26 cellular contexts compared by ENCODE assay signal in the genomic region with DNA sequence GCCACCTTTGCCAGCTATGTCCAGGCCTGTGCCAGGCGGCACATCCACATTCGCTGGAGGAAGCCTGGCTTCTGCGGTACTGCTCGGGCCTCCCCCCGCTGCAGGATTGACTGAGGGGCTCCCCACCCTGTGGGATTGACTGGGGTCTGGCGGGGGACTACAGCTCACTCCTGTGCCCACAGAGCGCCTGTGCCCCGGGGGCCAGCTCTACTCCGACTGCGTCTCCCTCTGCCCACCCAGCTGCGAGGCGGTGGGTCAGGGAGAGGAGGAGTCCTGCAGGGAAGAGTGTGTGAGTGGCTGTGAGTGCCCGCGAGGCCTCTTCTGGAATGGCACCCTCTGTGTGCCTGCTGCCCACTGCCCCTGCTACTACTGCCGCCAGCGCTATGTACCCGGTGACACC.
"Had no signal": no experiment of that assay in that cellular context is flagged by ENCODE, and none has a peak within 500 bp of the region (broad histone marks: within the 10 kb centered on the region; RNA-seq: fewer than 3 reads in every experiment).

No MANE protein-coding gene starts in this region.

- H3K4me3 ChIP-seq: colonic mucosa, esophagus muscularis mucosa, gastroesophageal sphincter, heart left ventricle, neural progenitor cell, prostate gland, right atrium auricular region, skin epidermis, spleen, suprapubic skin, transverse colon, upper lobe of right lung, uterus had no signal

- FAIRE-seq: endothelial cell of umbilical vein, islet of Langerhans had no signal

- H3K4me1 ChIP-seq: colonic mucosa, foreskin keratinocyte, prostate gland, transverse colon, uterus had no signal

- H3K27me3 ChIP-seq: colonic mucosa, heart left ventricle, right atrium auricular region, spleen, transverse colon, upper lobe of right lung, uterus had no signal

- H3K27ac ChIP-seq: colonic mucosa, esophagus muscularis mucosa, foreskin keratinocyte, gastroesophageal sphincter, heart left ventricle, neural progenitor cell, prostate gland, right atrium auricular region, skin epidermis, spleen, suprapubic skin, transverse colon, upper lobe of right lung, uterus had no signal

- H3K9ac ChIP-seq: neural progenitor cell had no signal

- H3K9me3 ChIP-seq: colonic mucosa, esophagus muscularis mucosa, gastroesophageal sphincter, heart left ventricle, prostate gland, right atrium auricular region, spleen, suprapubic skin, transverse colon, upper lobe of right lung, uterus had no signal

- ATAC-seq: foreskin keratinocyte; gastroesophageal sphincter; heart left ventricle; naive thymus-derived CD4-positive, alpha-beta T cell; stimulated activated memory B cell treated with anti-CD40 and anti-IgM and Interleukin-4, amounts not matched to agents 10 μg/mL and 1 μg/mL and 100 μg/mL, for 72 hours; upper lobe of right lung had no signal

- DNase-seq: colonic mucosa; effector memory CD4-positive, alpha-beta T cell; foreskin keratinocyte; hippocampal formation; kidney glomerular epithelial cell; mammary epithelial cell; mesendoderm; midbrain; naive thymus-derived CD4-positive, alpha-beta T cell; nucleus accumbens; spleen; stimulated activated CD4-positive, alpha-beta T cell treated with anti-CD3 and anti-CD28 coated beads, Interleukin-4, amount 100 ng/mL, for 4 hours; transverse colon; upper lobe of right lung; uterus had no signal

- H2AFZ ChIP-seq: neural progenitor cell had no signal

- H3K36me3 ChIP-seq: colonic mucosa, esophagus muscularis mucosa, gastroesophageal sphincter, heart left ventricle, neural progenitor cell, prostate gland, right atrium auricular region, spleen, suprapubic skin, transverse colon, upper lobe of right lung, uterus had no signal

- H3K4me2 ChIP-seq: neural progenitor cell had no signal
